1 cellular context compared by ENCODE assay signal in the genomic region with DNA sequence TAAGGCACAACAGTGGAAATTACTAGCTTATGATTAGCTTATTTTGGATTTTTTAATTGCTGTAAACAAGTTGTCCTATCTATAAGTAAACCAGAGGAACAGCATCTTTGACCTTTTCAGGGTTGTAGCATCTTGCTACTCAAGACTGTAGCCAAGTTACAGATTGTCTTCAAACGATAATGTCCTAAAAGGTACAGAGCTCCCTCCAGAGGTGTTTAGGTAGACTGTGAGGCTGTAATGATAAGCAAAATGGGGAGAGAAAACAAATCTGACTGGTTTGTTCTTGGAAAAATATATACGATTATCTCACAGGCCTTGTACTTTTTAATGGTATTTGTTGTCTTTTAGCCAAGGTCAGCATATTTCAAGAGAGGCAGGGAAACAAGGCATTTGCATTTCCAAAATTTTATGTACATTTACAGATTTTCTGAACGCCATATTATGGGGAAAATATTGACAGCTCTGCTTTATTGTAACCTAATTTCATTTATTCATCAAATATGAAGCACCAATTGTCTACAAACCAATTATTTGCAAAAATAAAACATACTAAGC.
TF ChIP-seq lines count a peak whose summit lies in the region.

No MANE protein-coding gene starts in this region.

TF ChIP-seq in WTC11, 78 proteins besides CTCF, POLR2A, EP300 and RAD21 (continued from another document):
- TF ChIP-seq, protein P1, sequence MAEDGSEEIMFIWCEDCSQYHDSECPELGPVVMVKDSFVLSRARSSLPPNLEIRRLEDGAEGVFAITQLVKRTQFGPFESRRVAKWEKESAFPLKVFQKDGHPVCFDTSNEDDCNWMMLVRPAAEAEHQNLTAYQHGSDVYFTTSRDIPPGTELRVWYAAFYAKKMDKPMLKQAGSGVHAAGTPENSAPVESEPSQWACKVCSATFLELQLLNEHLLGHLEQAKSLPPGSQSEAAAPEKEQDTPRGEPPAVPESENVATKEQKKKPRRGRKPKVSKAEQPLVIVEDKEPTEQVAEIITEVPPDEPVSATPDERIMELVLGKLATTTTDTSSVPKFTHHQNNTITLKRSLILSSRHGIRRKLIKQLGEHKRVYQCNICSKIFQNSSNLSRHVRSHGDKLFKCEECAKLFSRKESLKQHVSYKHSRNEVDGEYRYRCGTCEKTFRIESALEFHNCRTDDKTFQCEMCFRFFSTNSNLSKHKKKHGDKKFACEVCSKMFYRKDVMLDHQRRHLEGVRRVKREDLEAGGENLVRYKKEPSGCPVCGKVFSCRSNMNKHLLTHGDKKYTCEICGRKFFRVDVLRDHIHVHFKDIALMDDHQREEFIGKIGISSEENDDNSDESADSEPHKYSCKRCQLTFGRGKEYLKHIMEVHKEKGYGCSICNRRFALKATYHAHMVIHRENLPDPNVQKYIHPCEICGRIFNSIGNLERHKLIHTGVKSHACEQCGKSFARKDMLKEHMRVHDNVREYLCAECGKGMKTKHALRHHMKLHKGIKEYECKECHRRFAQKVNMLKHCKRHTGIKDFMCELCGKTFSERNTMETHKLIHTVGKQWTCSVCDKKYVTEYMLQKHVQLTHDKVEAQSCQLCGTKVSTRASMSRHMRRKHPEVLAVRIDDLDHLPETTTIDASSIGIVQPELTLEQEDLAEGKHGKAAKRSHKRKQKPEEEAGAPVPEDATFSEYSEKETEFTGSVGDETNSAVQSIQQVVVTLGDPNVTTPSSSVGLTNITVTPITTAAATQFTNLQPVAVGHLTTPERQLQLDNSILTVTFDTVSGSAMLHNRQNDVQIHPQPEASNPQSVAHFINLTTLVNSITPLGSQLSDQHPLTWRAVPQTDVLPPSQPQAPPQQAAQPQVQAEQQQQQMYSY (CRISPR knock-in tag; IDR thresholded peaks at IDR 0.05): no peak
- TF ChIP-seq ZNF317 (CRISPR knock-in tag; IDR thresholded peaks at IDR 0.05; ENCODE audit: borderline replicate concordance, low read depth): no peak
TF ChIP-seq in WTC11: peak in this region for 0.
